1 cellular context compared by ENCODE assay signal in genomic region chr6:28250747-28251146, GRCh38.
TF ChIP-seq lines count a peak whose summit lies in the region.

No MANE protein-coding gene starts in this region.

TF ChIP-seq in SK-N-SH, 30 proteins besides CTCF, POLR2A, EP300 and RAD21 (continued from another document):
- TF ChIP-seq, protein P1, sequence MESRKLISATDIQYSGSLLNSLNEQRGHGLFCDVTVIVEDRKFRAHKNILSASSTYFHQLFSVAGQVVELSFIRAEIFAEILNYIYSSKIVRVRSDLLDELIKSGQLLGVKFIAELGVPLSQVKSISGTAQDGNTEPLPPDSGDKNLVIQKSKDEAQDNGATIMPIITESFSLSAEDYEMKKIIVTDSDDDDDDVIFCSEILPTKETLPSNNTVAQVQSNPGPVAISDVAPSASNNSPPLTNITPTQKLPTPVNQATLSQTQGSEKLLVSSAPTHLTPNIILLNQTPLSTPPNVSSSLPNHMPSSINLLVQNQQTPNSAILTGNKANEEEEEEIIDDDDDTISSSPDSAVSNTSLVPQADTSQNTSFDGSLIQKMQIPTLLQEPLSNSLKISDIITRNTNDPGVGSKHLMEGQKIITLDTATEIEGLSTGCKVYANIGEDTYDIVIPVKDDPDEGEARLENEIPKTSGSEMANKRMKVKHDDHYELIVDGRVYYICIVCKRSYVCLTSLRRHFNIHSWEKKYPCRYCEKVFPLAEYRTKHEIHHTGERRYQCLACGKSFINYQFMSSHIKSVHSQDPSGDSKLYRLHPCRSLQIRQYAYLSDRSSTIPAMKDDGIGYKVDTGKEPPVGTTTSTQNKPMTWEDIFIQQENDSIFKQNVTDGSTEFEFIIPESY (IDR thresholded peaks at IDR 0.05; ENCODE audit: borderline replicate concordance, low read depth), result no peak
- TF ChIP-seq, protein P2, sequence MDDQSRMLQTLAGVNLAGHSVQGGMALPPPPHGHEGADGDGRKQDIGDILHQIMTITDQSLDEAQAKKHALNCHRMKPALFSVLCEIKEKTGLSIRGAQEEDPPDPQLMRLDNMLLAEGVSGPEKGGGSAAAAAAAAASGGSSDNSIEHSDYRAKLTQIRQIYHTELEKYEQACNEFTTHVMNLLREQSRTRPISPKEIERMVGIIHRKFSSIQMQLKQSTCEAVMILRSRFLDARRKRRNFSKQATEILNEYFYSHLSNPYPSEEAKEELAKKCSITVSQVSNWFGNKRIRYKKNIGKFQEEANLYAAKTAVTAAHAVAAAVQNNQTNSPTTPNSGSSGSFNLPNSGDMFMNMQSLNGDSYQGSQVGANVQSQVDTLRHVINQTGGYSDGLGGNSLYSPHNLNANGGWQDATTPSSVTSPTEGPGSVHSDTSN (IDR thresholded peaks at IDR 0.05), result no peak
- TF ChIP-seq TAF1 (IDR thresholded peaks at IDR 0.05; ENCODE audit: borderline replicate concordance, low read depth, low read length) (no peak), NRF1 (IDR thresholded peaks at IDR 0.05; ENCODE audit: low read depth, low read length) (no peak), RCOR1 (IDR thresholded peaks at IDR 0.05; ENCODE audit: low read length) (no peak), TEAD4 (IDR thresholded peaks at IDR 0.05; ENCODE audit: borderline replicate concordance, insufficient read depth) (no peak), FOSL2 (IDR thresholded peaks at IDR 0.05; ENCODE audit: borderline replicate concordance, low read depth) (no peak), GATA2 (CRISPR knock-in tag; IDR thresholded peaks at IDR 0.05) (no peak), USF1 (IDR thresholded peaks at IDR 0.05; ENCODE audit: borderline replicate concordance, low read depth) (no peak), CHD2 (IDR thresholded peaks at IDR 0.05; ENCODE audit: low read length, partially characterized antibody) (no peak), YY1 (IDR thresholded peaks at IDR 0.05; ENCODE audit: low read depth) (no peak)
- TF ChIP-seq, protein P3, sequence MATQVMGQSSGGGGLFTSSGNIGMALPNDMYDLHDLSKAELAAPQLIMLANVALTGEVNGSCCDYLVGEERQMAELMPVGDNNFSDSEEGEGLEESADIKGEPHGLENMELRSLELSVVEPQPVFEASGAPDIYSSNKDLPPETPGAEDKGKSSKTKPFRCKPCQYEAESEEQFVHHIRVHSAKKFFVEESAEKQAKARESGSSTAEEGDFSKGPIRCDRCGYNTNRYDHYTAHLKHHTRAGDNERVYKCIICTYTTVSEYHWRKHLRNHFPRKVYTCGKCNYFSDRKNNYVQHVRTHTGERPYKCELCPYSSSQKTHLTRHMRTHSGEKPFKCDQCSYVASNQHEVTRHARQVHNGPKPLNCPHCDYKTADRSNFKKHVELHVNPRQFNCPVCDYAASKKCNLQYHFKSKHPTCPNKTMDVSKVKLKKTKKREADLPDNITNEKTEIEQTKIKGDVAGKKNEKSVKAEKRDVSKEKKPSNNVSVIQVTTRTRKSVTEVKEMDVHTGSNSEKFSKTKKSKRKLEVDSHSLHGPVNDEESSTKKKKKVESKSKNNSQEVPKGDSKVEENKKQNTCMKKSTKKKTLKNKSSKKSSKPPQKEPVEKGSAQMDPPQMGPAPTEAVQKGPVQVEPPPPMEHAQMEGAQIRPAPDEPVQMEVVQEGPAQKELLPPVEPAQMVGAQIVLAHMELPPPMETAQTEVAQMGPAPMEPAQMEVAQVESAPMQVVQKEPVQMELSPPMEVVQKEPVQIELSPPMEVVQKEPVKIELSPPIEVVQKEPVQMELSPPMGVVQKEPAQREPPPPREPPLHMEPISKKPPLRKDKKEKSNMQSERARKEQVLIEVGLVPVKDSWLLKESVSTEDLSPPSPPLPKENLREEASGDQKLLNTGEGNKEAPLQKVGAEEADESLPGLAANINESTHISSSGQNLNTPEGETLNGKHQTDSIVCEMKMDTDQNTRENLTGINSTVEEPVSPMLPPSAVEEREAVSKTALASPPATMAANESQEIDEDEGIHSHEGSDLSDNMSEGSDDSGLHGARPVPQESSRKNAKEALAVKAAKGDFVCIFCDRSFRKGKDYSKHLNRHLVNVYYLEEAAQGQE (IDR thresholded peaks at IDR 0.05; ENCODE audit: low read depth, low read length), result no peak
